In the genomic region with DNA sequence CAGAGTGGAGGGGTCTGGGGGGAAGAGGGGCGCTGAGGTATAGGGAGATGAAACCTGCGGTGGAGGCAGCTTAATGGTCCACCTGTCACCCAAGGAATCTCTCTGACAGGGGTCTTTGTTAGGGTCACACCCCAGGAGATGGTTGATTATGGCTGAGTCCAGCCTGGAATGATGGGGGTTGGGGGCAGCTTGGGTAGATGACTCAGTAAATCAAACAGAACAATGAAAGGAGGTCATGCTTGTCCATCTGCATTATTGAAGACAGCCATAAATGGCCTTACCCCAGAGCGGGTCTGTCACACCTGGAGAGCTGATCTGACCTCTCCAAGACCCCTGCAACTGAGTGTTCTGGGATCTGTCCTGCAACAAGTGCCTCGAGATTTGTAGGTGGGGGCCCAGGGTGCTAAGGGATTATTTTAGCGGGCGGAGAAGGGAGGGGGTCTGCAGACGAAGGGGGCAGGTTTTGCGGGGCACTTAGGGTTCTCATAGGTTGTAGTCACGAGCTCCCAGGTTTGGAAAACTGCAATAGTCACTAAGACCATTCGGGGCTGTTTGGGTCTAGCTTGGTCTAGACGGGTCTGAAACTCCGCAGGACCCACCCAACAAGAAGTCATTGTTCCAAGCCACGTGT, we compare ENCODE assay signal across 1 cellular context.
TF ChIP-seq lines count a peak whose summit lies in the region.

No MANE protein-coding gene starts in this region.

TF ChIP-seq in WTC11, 78 proteins besides CTCF, POLR2A, EP300 and RAD21 (continued from another document):
- TF ChIP-seq, protein P1, sequence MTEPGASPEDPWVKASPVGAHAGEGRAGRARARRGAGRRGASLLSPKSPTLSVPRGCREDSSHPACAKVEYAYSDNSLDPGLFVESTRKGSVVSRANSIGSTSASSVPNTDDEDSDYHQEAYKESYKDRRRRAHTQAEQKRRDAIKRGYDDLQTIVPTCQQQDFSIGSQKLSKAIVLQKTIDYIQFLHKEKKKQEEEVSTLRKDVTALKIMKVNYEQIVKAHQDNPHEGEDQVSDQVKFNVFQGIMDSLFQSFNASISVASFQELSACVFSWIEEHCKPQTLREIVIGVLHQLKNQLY (CRISPR knock-in tag; IDR thresholded peaks at IDR 0.05) = no peak
- TF ChIP-seq NR2C2 (CRISPR knock-in tag; IDR thresholded peaks at IDR 0.05) (no peak), HMGA2 (CRISPR knock-in tag; IDR thresholded peaks at IDR 0.05) (no peak), ELF4 (CRISPR knock-in tag; IDR thresholded peaks at IDR 0.05; ENCODE audit: low read depth) (no peak), JAZF1 (CRISPR knock-in tag; IDR thresholded peaks at IDR 0.05) (no peak), NFATC4 (CRISPR knock-in tag; IDR thresholded peaks at IDR 0.05) (no peak)
- TF ChIP-seq, protein P2, sequence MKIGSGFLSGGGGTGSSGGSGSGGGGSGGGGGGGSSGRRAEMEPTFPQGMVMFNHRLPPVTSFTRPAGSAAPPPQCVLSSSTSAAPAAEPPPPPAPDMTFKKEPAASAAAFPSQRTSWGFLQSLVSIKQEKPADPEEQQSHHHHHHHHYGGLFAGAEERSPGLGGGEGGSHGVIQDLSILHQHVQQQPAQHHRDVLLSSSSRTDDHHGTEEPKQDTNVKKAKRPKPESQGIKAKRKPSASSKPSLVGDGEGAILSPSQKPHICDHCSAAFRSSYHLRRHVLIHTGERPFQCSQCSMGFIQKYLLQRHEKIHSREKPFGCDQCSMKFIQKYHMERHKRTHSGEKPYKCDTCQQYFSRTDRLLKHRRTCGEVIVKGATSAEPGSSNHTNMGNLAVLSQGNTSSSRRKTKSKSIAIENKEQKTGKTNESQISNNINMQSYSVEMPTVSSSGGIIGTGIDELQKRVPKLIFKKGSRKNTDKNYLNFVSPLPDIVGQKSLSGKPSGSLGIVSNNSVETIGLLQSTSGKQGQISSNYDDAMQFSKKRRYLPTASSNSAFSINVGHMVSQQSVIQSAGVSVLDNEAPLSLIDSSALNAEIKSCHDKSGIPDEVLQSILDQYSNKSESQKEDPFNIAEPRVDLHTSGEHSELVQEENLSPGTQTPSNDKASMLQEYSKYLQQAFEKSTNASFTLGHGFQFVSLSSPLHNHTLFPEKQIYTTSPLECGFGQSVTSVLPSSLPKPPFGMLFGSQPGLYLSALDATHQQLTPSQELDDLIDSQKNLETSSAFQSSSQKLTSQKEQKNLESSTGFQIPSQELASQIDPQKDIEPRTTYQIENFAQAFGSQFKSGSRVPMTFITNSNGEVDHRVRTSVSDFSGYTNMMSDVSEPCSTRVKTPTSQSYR (CRISPR knock-in tag; IDR thresholded peaks at IDR 0.05) = no peak
- TF ChIP-seq, protein P3, sequence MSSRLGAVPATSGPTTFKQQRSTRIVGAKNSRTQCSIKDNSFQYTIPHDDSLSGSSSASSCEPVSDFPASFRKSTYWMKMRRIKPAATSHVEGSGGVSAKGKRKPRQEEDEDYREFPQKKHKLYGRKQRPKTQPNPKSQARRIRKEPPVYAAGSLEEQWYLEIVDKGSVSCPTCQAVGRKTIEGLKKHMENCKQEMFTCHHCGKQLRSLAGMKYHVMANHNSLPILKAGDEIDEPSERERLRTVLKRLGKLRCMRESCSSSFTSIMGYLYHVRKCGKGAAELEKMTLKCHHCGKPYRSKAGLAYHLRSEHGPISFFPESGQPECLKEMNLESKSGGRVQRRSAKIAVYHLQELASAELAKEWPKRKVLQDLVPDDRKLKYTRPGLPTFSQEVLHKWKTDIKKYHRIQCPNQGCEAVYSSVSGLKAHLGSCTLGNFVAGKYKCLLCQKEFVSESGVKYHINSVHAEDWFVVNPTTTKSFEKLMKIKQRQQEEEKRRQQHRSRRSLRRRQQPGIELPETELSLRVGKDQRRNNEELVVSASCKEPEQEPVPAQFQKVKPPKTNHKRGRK (CRISPR knock-in tag; IDR thresholded peaks at IDR 0.05; ENCODE audit: borderline replicate concordance) = no peak
- TF ChIP-seq, protein P4, sequence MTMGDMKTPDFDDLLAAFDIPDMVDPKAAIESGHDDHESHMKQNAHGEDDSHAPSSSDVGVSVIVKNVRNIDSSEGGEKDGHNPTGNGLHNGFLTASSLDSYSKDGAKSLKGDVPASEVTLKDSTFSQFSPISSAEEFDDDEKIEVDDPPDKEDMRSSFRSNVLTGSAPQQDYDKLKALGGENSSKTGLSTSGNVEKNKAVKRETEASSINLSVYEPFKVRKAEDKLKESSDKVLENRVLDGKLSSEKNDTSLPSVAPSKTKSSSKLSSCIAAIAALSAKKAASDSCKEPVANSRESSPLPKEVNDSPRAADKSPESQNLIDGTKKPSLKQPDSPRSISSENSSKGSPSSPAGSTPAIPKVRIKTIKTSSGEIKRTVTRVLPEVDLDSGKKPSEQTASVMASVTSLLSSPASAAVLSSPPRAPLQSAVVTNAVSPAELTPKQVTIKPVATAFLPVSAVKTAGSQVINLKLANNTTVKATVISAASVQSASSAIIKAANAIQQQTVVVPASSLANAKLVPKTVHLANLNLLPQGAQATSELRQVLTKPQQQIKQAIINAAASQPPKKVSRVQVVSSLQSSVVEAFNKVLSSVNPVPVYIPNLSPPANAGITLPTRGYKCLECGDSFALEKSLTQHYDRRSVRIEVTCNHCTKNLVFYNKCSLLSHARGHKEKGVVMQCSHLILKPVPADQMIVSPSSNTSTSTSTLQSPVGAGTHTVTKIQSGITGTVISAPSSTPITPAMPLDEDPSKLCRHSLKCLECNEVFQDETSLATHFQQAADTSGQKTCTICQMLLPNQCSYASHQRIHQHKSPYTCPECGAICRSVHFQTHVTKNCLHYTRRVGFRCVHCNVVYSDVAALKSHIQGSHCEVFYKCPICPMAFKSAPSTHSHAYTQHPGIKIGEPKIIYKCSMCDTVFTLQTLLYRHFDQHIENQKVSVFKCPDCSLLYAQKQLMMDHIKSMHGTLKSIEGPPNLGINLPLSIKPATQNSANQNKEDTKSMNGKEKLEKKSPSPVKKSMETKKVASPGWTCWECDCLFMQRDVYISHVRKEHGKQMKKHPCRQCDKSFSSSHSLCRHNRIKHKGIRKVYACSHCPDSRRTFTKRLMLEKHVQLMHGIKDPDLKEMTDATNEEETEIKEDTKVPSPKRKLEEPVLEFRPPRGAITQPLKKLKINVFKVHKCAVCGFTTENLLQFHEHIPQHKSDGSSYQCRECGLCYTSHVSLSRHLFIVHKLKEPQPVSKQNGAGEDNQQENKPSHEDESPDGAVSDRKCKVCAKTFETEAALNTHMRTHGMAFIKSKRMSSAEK (CRISPR knock-in tag; IDR thresholded peaks at IDR 0.05; ENCODE audit: borderline replicate concordance) = no peak
